ENCODE assay signal across 20 cellular contexts in the genomic region with DNA sequence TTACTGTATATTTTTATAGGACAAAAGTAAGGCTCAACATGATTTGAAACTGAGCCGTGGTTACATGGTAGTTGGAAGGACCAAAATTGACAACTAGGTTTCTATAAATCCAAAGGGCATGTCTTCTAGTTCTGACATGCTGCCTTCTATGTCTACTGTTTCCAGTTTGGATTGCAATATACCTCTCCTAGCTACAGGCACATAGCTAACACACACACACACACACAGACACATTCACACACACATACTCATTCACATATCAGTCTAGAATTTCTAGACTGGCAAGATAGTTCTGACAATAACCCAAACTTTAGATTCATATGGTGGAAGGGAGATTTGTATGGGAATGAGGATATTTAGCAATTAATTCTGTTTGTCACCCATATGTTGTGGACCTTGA.
DNase-seq lines count a peak whose midpoint lies in the region; ATAC-seq and TF ChIP-seq lines count a peak whose summit lies in the region.
"Had no signal": no experiment of that assay in that cellular context is flagged by ENCODE, and none has a peak within 500 bp of the region (broad histone marks: within the 10 kb centered on the region; RNA-seq: fewer than 3 reads in every experiment).

No MANE protein-coding gene starts in this region.

- H3F3A ChIP-seq in neural progenitor cell (ENCODE audit: low read depth): no peaks in the 10 kb centered on the region

- no peaks in the 10 kb centered on the region for H3K36me3 Mint-ChIP-seq in neural progenitor cell
- H3K36me3 Mint-ChIP-seq: activated naive CD4-positive, alpha-beta T cell treated with anti-CD3 and anti-CD28 coated beads, Interleukin-2, amount 10 ng/mL, durations not matched to agents 7 days and 5 days; CD8-positive, alpha-beta memory T cell; naive thymus-derived CD4-positive, alpha-beta T cell had no signal

- H3K9ac ChIP-seq in OCI-LY3 (ENCODE audit: low read length): peak overlapping the region; percentile 14; the same call in 1 of the 2 replicates
- no peak overlapping the region for H3K9ac ChIP-seq in neural progenitor cell

- intact Hi-C loops in left ventricle myocardium superior (cut with micrococcal nuclease): no loop called here

- H3K27ac Mint-ChIP-seq in neural progenitor cell: no peak overlapping the region
- H3K27ac Mint-ChIP-seq: activated CD4-positive, alpha-beta T cell treated with anti-CD3 and anti-CD28 coated beads for 36 hours; activated naive CD4-positive, alpha-beta T cell treated with anti-CD3 and anti-CD28 coated beads, Interleukin-2, amount 10 ng/mL, durations not matched to agents 7 days and 5 days; activated T-cell treated with anti-CD3 and anti-CD28 coated beads, Interleukin-2, amount 50 U/mL, for 72 hours; CD8-positive, alpha-beta memory T cell; naive thymus-derived CD4-positive, alpha-beta T cell; stimulated activated naive CD8-positive, alpha-beta T cell treated with anti-CD3 and anti-CD28 coated beads, Interleukin-15, amount 100 ng/mL, for 72 hours had no signal

- H4K20me1 ChIP-seq in OCI-LY3 (ENCODE audit: insufficient read depth, low read length) (no peaks in the 10 kb centered on the region), neural progenitor cell (ENCODE audit: low read depth) (no peaks in the 10 kb centered on the region)

- H3K4me2 ChIP-seq in OCI-LY3 (ENCODE audit: low read length) (peak overlapping the region; percentile 78), neural progenitor cell (no peak overlapping the region)

- H3K4me1 Mint-ChIP-seq in neural progenitor cell: no peaks in the 10 kb centered on the region
- H3K4me1 Mint-ChIP-seq: activated CD4-positive, alpha-beta T cell treated with anti-CD3 and anti-CD28 coated beads for 36 hours; activated naive CD4-positive, alpha-beta T cell treated with anti-CD3 and anti-CD28 coated beads, Interleukin-2, amount 10 ng/mL, durations not matched to agents 7 days and 5 days; CD8-positive, alpha-beta memory T cell; central memory CD8-positive, alpha-beta T cell; naive thymus-derived CD4-positive, alpha-beta T cell; stimulated activated naive CD8-positive, alpha-beta T cell treated with anti-CD3 and anti-CD28 coated beads, Interleukin-15, amount 100 ng/mL, for 72 hours had no signal

- no peak overlapping the region for H2AFZ ChIP-seq in OCI-LY3 (ENCODE audit: low read depth, low read length)
- no peak overlapping the region for H2AFZ ChIP-seq in neural progenitor cell (replicated peaks)

- no peak overlapping the region for H3K4me3 Mint-ChIP-seq in neural progenitor cell
- H3K4me3 Mint-ChIP-seq: activated CD4-positive, alpha-beta T cell treated with anti-CD3 and anti-CD28 coated beads for 36 hours; activated naive CD4-positive, alpha-beta T cell treated with anti-CD3 and anti-CD28 coated beads, Interleukin-2, amount 10 ng/mL, durations not matched to agents 7 days and 5 days; activated T-cell treated with anti-CD3 and anti-CD28 coated beads, Interleukin-2, amount 50 U/mL, for 72 hours; CD8-positive, alpha-beta memory T cell; central memory CD8-positive, alpha-beta T cell; naive thymus-derived CD4-positive, alpha-beta T cell; stimulated activated naive CD8-positive, alpha-beta T cell treated with anti-CD3 and anti-CD28 coated beads, Interleukin-15, amount 100 ng/mL, for 72 hours had no signal

- TF ChIP-seq CTCF in OCI-LY3 (IDR thresholded peaks at IDR 0.05; ENCODE audit: low read depth, low read length) (no peak), neural progenitor cell (IDR thresholded peaks at IDR 0.05) (no peak)

- no peaks in the 10 kb centered on the region for H3K27me3 Mint-ChIP-seq in neural progenitor cell (ENCODE audit: insufficient read depth, low read depth)
- H3K27me3 Mint-ChIP-seq: activated naive CD4-positive, alpha-beta T cell treated with anti-CD3 and anti-CD28 coated beads, Interleukin-2, amount 10 ng/mL, durations not matched to agents 7 days and 5 days; central memory CD8-positive, alpha-beta T cell had no signal

- no peak for ATAC-seq in left ventricle myocardium superior

- H3K36me3 ChIP-seq in OCI-LY3 (replicated peaks; ENCODE audit: low read depth, low read length): no peaks in the 10 kb centered on the region
- H3K36me3 ChIP-seq in neural progenitor cell: no peaks in the 10 kb centered on the region
- H3K36me3 ChIP-seq: tibial artery had no signal

- H3K79me2 ChIP-seq in OCI-LY3 (ENCODE audit: low read length) (no peaks in the 10 kb centered on the region), neural progenitor cell (ENCODE audit: low read depth) (no peaks in the 10 kb centered on the region)

- H3K9me3 ChIP-seq in OCI-LY3 (ENCODE audit: insufficient read depth, low read length): no peaks in the 10 kb centered on the region
- H3K9me3 ChIP-seq in neural progenitor cell (ENCODE audit: low read depth): no peaks in the 10 kb centered on the region
- H3K9me3 ChIP-seq: tibial artery had no signal

- H3K4me1 ChIP-seq in OCI-LY3 (ENCODE audit: low read length) (peaks cover 30% of the 10 kb centered on the region), neural progenitor cell (no peaks in the 10 kb centered on the region)
- H3K4me1 ChIP-seq: tibial artery had no signal

- H3K4me3 ChIP-seq in OCI-LY3 (ENCODE audit: low read length): peak overlapping the region; percentile 23; the same call in 1 of the 2 replicates
- H3K4me3 ChIP-seq in skeletal muscle cell (ENCODE audit: low read depth, low read length): no peak overlapping the region
- no peak overlapping the region for H3K4me3 ChIP-seq in neural progenitor cell
- H3K4me3 ChIP-seq: tibial artery had no signal

- H3K27me3 ChIP-seq in OCI-LY3 (ENCODE audit: low read depth, low read length): no peaks in the 10 kb centered on the region
- no peaks in the 10 kb centered on the region for H3K27me3 ChIP-seq in neural progenitor cell
- H3K27me3 ChIP-seq: tibial artery had no signal

- DNase-seq in DMS53 (lab: John Stamatoyannopoulos, UW) (peak; percentile 47), DMS53 treated with DMSO at 0.1 percent for 48 hours (lab: John Stamatoyannopoulos, UW; ENCODE audit: unreplicated experiment) (no peak), epithelial cell of prostate (ENCODE audit: low read depth, low spot score) (peak; percentile 85), skeletal muscle cell (ENCODE audit: low read depth) (peak; percentile 36), neural progenitor cell (ENCODE audit: low spot score) (no peak), left ventricle myocardium superior (no peak), DMS114 treated with DMSO at 0.1 percent for 48 hours (lab: John Stamatoyannopoulos, UW; ENCODE audit: unreplicated experiment) (no peak)
- DNase-seq: activated naive CD4-positive, alpha-beta T cell treated with anti-CD3 and anti-CD28 coated beads, Interleukin-2, amount 10 ng/mL, durations not matched to agents 7 days and 5 days; CD8-positive, alpha-beta memory T cell; DND-41; left cardiac atrium; naive thymus-derived CD4-positive, alpha-beta T cell; NCI-H1694 treated with DMSO at 0.1 percent for 48 hours had no signal

- peak overlapping the region; percentile 81 for H3K27ac ChIP-seq in OCI-LY3 (ENCODE audit: low read length)
- peak overlapping the region; percentile 94 for H3K27ac ChIP-seq in epithelial cell of prostate
- H3K27ac ChIP-seq in neural progenitor cell: no peak overlapping the region
- H3K27ac ChIP-seq: 22Rv1, tibial artery had no signal

- no peaks in the 10 kb centered on the region for H3K9me3 Mint-ChIP-seq in neural progenitor cell
- H3K9me3 Mint-ChIP-seq: activated naive CD4-positive, alpha-beta T cell treated with anti-CD3 and anti-CD28 coated beads, Interleukin-2, amount 10 ng/mL, durations not matched to agents 7 days and 5 days; activated T-cell treated with anti-CD3 and anti-CD28 coated beads, Interleukin-2, amount 50 U/mL, for 72 hours; central memory CD8-positive, alpha-beta T cell; stimulated activated naive CD8-positive, alpha-beta T cell treated with anti-CD3 and anti-CD28 coated beads, Interleukin-15, amount 100 ng/mL, for 72 hours had no signal

Comparison
In these comparisons a context has a peak if more than half of its experiments do, and no peak if none do; other contexts are left out.
1. DNase-seq: peak in DMS53 (single experiment), epithelial cell of prostate (single experiment) and skeletal muscle cell (single experiment); none in DMS53 treated with DMSO at 0.1 percent for 48 hours (single experiment), neural progenitor cell (single experiment), left ventricle myocardium superior (single experiment) and DMS114 treated with DMSO at 0.1 percent for 48 hours (single experiment).